Comparison of ENCODE assay signal across 8 cellular contexts in genomic region chr2:201183373-201183742, GRCh38. TPM values are rescaled to one million over a fixed set of nuclear protein-coding genes. Genes with fewer than 3 reads are reported as not detected.
DNase-seq lines count a peak whose midpoint lies in the region; ATAC-seq and TF ChIP-seq lines count a peak whose summit lies in the region.

No MANE protein-coding gene starts in this region.

- H2AK5ac ChIP-seq in mesendoderm (ENCODE audit: low read length): no peak overlapping the region

- POLR2A ChIA-PET in MCF 10A (lab: Yijun Ruan, JAX): interaction anchor here (1.3 to 1.6 kb wide), 2 partner anchors 12 to 49 kb away, joined by 3 to 10 read pairs; no protein-coding TSS in a partner anchor

- no peaks in the 10 kb centered on the region for H3K4me1 Mint-ChIP-seq in MCF 10A (ENCODE audit: insufficient read depth, unreplicated experiment)

- H3K79me1 ChIP-seq in mesendoderm (ENCODE audit: low read length): no peaks in the 10 kb centered on the region

- H2BK120ac ChIP-seq in mesendoderm (ENCODE audit: low read depth, low read length): no peak overlapping the region

- H3K4ac ChIP-seq in mesendoderm (ENCODE audit: low read depth, low read length): no peak overlapping the region

- peak overlapping the region; percentile 2 for H3K4me2 ChIP-seq in mesendoderm (ENCODE audit: low read length)

- DNase-seq in AG09309 (ENCODE audit: low read depth) (no peak), MCF 10A (ENCODE audit: unreplicated experiment) (no peak), mesendoderm (no peak), erythroblast (lab: John Stamatoyannopoulos, UW) (no peak), activated gamma-delta T cell treated with Interleukin-2 at 50 U/mL for 16 hours (no peak), AML-193 (lab: John Stamatoyannopoulos, UW) (no peak)
- no peak for DNase-seq in stimulated activated CD4-positive, alpha-beta T cell treated with anti-CD3 and anti-CD28 coated beads, Interleukin-2, amount 100 ng/mL, for 24 hours

- H3K4me1 ChIP-seq in mesendoderm (ENCODE audit: control insufficient read depth, low read depth, low read length): peaks cover 2% of the 10 kb centered on the region

- no CpG with 5 or more reads among the region's 4 CpGs for WGBS in mesendoderm (ENCODE audit: extremely low coverage, insufficient coverage, low lambda C conversion rate)

- H3K79me2 ChIP-seq in mesendoderm (ENCODE audit: control insufficient read depth, insufficient read depth, low read length): no peaks in the 10 kb centered on the region

- TSS peak; percentile 30 for BruUV-seq in MCF 10A (replicated peaks; lab: Mats Ljungman, UMichigan)

- no peaks in the 10 kb centered on the region for H3K9me3 Mint-ChIP-seq in MCF 10A (ENCODE audit: unreplicated experiment)

- no peak overlapping the region for H3K27ac Mint-ChIP-seq in MCF 10A (ENCODE audit: low read depth, unreplicated experiment)

- TF ChIP-seq POLR2A in erythroblast (IDR thresholded peaks at IDR 0.05; ENCODE audit: low read length): no peak

- H2BK15ac ChIP-seq in mesendoderm (replicated peaks; ENCODE audit: low read depth): peak overlapping the region; percentile 77

- H3K36me3 ChIP-seq in mesendoderm (ENCODE audit: control insufficient read depth, insufficient read depth, low read length): no peaks in the 10 kb centered on the region

- peak overlapping the region; percentile 46 for H3K4me3 Mint-ChIP-seq in MCF 10A (ENCODE audit: unreplicated experiment)

- intact Hi-C loops in MCF 10A (cut with micrococcal nuclease): no loop called here

- H2BK5ac ChIP-seq in mesendoderm (ENCODE audit: low read length): no peak overlapping the region

- H4K5ac ChIP-seq in mesendoderm (ENCODE audit: low read length): no peak overlapping the region

- peak overlapping the region; percentile 87 for H4K8ac ChIP-seq in mesendoderm (ENCODE audit: low read depth, low read length)

- H3K56ac ChIP-seq in mesendoderm (ENCODE audit: low read length): peak overlapping the region; percentile 64

- H3K4me3 ChIP-seq in AG09309 (ENCODE audit: control insufficient read depth, low read depth, low read length) (peak overlapping the region; percentile 24), mesendoderm (ENCODE audit: low read length) (peak overlapping the region; percentile 3)

- H3K9ac ChIP-seq in mesendoderm (ENCODE audit: low read length): peak overlapping the region; percentile 50

- H3K36me3 Mint-ChIP-seq in MCF 10A (ENCODE audit: insufficient read depth, unreplicated experiment): peaks cover 6% of the 10 kb centered on the region

- H3K18ac ChIP-seq in mesendoderm (ENCODE audit: low read length): peak overlapping the region; percentile 65

- no peak overlapping the region for H3K27ac ChIP-seq in mesendoderm (ENCODE audit: low read depth, low read length)

- no peak for TF ChIP-seq CTCF in AG09309 (IDR thresholded peaks at IDR 0.05; ENCODE audit: control insufficient read depth, insufficient read depth, low read depth, low read length, missing control alignments)
- TF ChIP-seq CTCF in MCF 10A (IDR thresholded peaks at IDR 0.05; ENCODE audit: unreplicated experiment): no peak

- H3K23ac ChIP-seq in mesendoderm (ENCODE audit: low read length): no peak overlapping the region

- no peaks in the 10 kb centered on the region for H3K27me3 Mint-ChIP-seq in MCF 10A (ENCODE audit: insufficient read depth, unreplicated experiment)

- H3K27me3 ChIP-seq in mesendoderm (ENCODE audit: insufficient read depth, low read length, poor library complexity): no peaks in the 10 kb centered on the region

- CTCF ChIA-PET in MCF 10A (lab: Yijun Ruan, JAX): interaction anchor here (0.6 to 2.3 kb wide), 6 partner anchors 35 to 1017 kb away, joined by 3 to 24 read pairs (median 3); no protein-coding TSS in a partner anchor

- ATAC-seq in HG03342 (IDR thresholded peaks at IDR 0.05; ENCODE audit: unreplicated experiment): peak; percentile 19

RNA-seq across cellular contexts. Expression of gene CASP10, which starts 0.4 kb away (rescaled TPM):
- total RNA-seq in MCF 10A (2022): 0.19 and 0.27 TPM in 2 replicates
- 2.7 TPM for polyA plus RNA-seq in mesendoderm (2013, experiment 1 of 2)
- polyA plus RNA-seq in mesendoderm (2013, experiment 2 of 2): 2.8 TPM
